Comparison of ENCODE assay signal across 11 cellular contexts in the genomic region with DNA sequence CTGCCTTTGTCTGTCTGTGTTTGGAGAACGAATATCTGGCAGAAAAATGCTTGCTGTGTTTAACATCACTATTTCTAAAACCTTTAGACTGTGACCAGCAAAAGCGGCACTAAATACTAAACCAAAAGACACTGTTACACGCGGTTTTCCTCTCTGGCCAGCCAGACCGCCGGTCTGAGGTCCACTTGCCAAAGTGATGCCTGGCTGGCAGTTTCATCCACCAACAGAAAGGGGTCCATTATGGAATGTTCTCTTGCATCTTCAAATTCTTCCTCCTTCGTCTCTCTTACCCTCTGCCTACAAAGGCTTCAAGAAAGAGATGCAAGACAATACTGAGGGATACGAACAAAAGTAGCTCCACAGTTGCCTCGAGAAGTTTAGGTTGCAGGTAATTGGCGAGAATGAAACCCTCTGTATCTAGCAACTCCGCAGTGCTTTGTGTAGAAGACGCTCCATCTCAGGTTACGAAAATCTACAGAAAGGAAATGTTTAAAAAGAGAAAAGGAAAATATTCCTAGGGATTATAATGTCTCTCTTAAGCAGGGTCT.
DNase-seq lines count a peak whose midpoint lies in the region; ATAC-seq and TF ChIP-seq lines count a peak whose summit lies in the region.
"Had no signal": no experiment of that assay in that cellular context is flagged by ENCODE, and none has a peak within 500 bp of the region (broad histone marks: within the 10 kb centered on the region; RNA-seq: fewer than 3 reads in every experiment).

No MANE protein-coding gene starts in this region.

- peak overlapping the region; percentile 54 for H3K9ac ChIP-seq in SK-N-MC (ENCODE audit: insufficient read length)
- H3K9ac ChIP-seq in skeletal muscle satellite cell (ENCODE audit: low read depth, low read length), result no peak overlapping the region

- TF ChIP-seq EP300 in esophagus muscularis mucosa (IDR thresholded peaks at IDR 0.05), result no peak

- H3K4me1 ChIP-seq in esophagus muscularis mucosa, result no peaks in the 10 kb centered on the region
- H3K4me1 ChIP-seq in skeletal muscle satellite cell (ENCODE audit: control insufficient read depth, insufficient read depth, low read length), result no peaks in the 10 kb centered on the region

- no peak for TF ChIP-seq POLR2A in esophagus muscularis mucosa (IDR thresholded peaks at IDR 0.05; ENCODE audit: low read depth)

- H3K9me3 Mint-ChIP-seq in T-helper 1 cell treated with Interleukin-12 subunit alpha and Interleukin-12 subunit beta and Interleukin-4 antibody, amounts not matched to agents 30 μg/mL and 1 μg/mL, for 36 hours, result peaks cover 14% of the 10 kb centered on the region
- peaks cover 0 to 8% of the 10 kb centered on the region in 2 donors for H3K9me3 Mint-ChIP-seq in effector memory CD8-positive, alpha-beta T cell

- peak overlapping the region; percentile 81 for H3K4me3 ChIP-seq in SK-N-MC
- no peak overlapping the region for H3K4me3 ChIP-seq in esophagus muscularis mucosa
- H3K4me3 ChIP-seq in skeletal muscle satellite cell (ENCODE audit: low read length), result peak overlapping the region; percentile 41
- H3K4me3 ChIP-seq: thoracic aorta had no signal

- 23% methylated on average over 13 of the region's 13 CpGs for WGBS in esophagus muscularis mucosa

- ATAC-seq in effector memory CD8-positive, alpha-beta T cell (replicated peaks), result no peak

- no peaks in the 10 kb centered on the region for H3K9me3 ChIP-seq in SK-N-MC (ENCODE audit: low read depth, low read length)
- H3K9me3 ChIP-seq in esophagus muscularis mucosa, result peaks cover 0 to 20% (median 13%) of the 10 kb centered on the region in 4 donors
- H3K9me3 ChIP-seq in skeletal muscle satellite cell (replicated peaks; ENCODE audit: low read length), result no peaks in the 10 kb centered on the region

- no peaks in the 10 kb centered on the region for H3K36me3 Mint-ChIP-seq in T-helper 1 cell treated with Interleukin-12 subunit alpha and Interleukin-12 subunit beta and Interleukin-4 antibody, amounts not matched to agents 30 μg/mL and 1 μg/mL, for 36 hours (ENCODE audit: low read depth)
- H3K36me3 Mint-ChIP-seq in effector memory CD8-positive, alpha-beta T cell (ENCODE audit: insufficient read depth), result no peaks in the 10 kb centered on the region

- H3K27ac Mint-ChIP-seq in T-helper 1 cell treated with Interleukin-12 subunit alpha and Interleukin-12 subunit beta and Interleukin-4 antibody, amounts not matched to agents 30 μg/mL and 1 μg/mL, for 36 hours, result peak overlapping the region; percentile 2
- H3K27ac Mint-ChIP-seq in effector memory CD8-positive, alpha-beta T cell, result no peak overlapping the region
- H3K27ac Mint-ChIP-seq: naive B cell had no signal

- intact Hi-C loops in esophagus muscularis mucosa (cut with DNase I), result no loop called here

- H3K27me3 Mint-ChIP-seq in T-helper 1 cell treated with Interleukin-12 subunit alpha and Interleukin-12 subunit beta and Interleukin-4 antibody, amounts not matched to agents 30 μg/mL and 1 μg/mL, for 36 hours (ENCODE audit: low read depth), result peaks cover 44% of the 10 kb centered on the region
- peaks cover 74 to 78% of the 10 kb centered on the region in 2 donors for H3K27me3 Mint-ChIP-seq in effector memory CD8-positive, alpha-beta T cell

- no peaks in the 10 kb centered on the region for H3K36me3 ChIP-seq in SK-N-MC (ENCODE audit: insufficient read depth, low read length)
- no peaks in the 10 kb centered on the region for H3K36me3 ChIP-seq in esophagus muscularis mucosa
- H3K36me3 ChIP-seq in skeletal muscle satellite cell (ENCODE audit: insufficient read depth, low read length), result no peaks in the 10 kb centered on the region
- H3K36me3 ChIP-seq: thoracic aorta had no signal

- no peak for DNase-seq in T-helper 1 cell
- DNase-seq in SK-N-MC (ENCODE audit: low read depth, low spot score), result no peak
- peak; percentile 37 for DNase-seq in esophagus muscularis mucosa (ENCODE audit: extremely low spot score)
- no peak for DNase-seq in activated CD8-positive, alpha-beta memory T cell treated with anti-CD3 and anti-CD28 coated beads for 24 hours
- no peak for DNase-seq in cerebellar nuclear complex (lab: John Stamatoyannopoulos, UW)
- no peak for DNase-seq in effector memory CD8-positive, alpha-beta T cell
- DNase-seq: activated CD4-positive, CD25-positive, alpha-beta regulatory T cell treated with anti-CD3 and anti-CD28 coated beads, Interleukin-2, amount 50 U/mL, for 72 hours; naive B cell had no signal

- H3K4me2 ChIP-seq in skeletal muscle satellite cell (ENCODE audit: low read length), result peak overlapping the region; percentile 62

- H3K27ac ChIP-seq in SK-N-MC, result peak overlapping the region; percentile 39
- no peak overlapping the region for H3K27ac ChIP-seq in esophagus muscularis mucosa (replicated peaks in 1 of 4)
- H3K27ac ChIP-seq: thoracic aorta had no signal

- H3K27me3 ChIP-seq in esophagus muscularis mucosa, result peaks cover 0 to 85% (median 10%) of the 10 kb centered on the region in 4 donors
- H3K27me3 ChIP-seq in skeletal muscle satellite cell (ENCODE audit: control insufficient read depth, insufficient read depth, low read length), result peaks cover 9% of the 10 kb centered on the region

- no peaks in the 10 kb centered on the region for H3K4me1 Mint-ChIP-seq in T-helper 1 cell treated with Interleukin-12 subunit alpha and Interleukin-12 subunit beta and Interleukin-4 antibody, amounts not matched to agents 30 μg/mL and 1 μg/mL, for 36 hours (ENCODE audit: low read depth)
- H3K4me1 Mint-ChIP-seq in effector memory CD8-positive, alpha-beta T cell (ENCODE audit: low read depth in 2 of 2), result no peaks in the 10 kb centered on the region
- H3K4me1 Mint-ChIP-seq: naive B cell had no signal

- H3K4me3 Mint-ChIP-seq in T-helper 1 cell treated with Interleukin-12 subunit alpha and Interleukin-12 subunit beta and Interleukin-4 antibody, amounts not matched to agents 30 μg/mL and 1 μg/mL, for 36 hours, result no peak overlapping the region
- no peak overlapping the region for H3K4me3 Mint-ChIP-seq in effector memory CD8-positive, alpha-beta T cell
- H3K4me3 Mint-ChIP-seq: naive B cell had no signal

- no peak for TF ChIP-seq CTCF in esophagus muscularis mucosa (IDR thresholded peaks at IDR 0.05)

Comparison
In these comparisons a context has a peak if more than half of its experiments do, and no peak if none do; other contexts are left out.
1. H3K4me3 ChIP-seq: peak in SK-N-MC (single experiment) and skeletal muscle satellite cell (single experiment); none in esophagus muscularis mucosa (0 of 4).